ENCODE assay signal across 14 cellular contexts in genomic region chr9:72205513-72205912, GRCh38. TPM values are rescaled to one million over a fixed set of nuclear protein-coding genes. Genes with fewer than 3 reads are reported as not detected.
DNase-seq lines count a peak whose midpoint lies in the region; ATAC-seq, FAIRE-seq and TF ChIP-seq lines count a peak whose summit lies in the region.
"Had no signal": no experiment of that assay in that cellular context is flagged by ENCODE, and none has a peak within 500 bp of the region (broad histone marks: within the 10 kb centered on the region; RNA-seq: fewer than 3 reads in every experiment).

No MANE protein-coding gene starts in this region.

- H3K4me3 Mint-ChIP-seq in mesothelial cell of epicardium = no peak overlapping the region
- no peak overlapping the region for H3K4me3 Mint-ChIP-seq in activated CD4-positive, alpha-beta T cell treated with anti-CD3 and anti-CD28 coated beads for 36 hours
- H3K4me3 Mint-ChIP-seq: activated naive CD8-positive, alpha-beta T cell treated with anti-CD3 and anti-CD28 coated beads, Interleukin-2, amount 10 ng/mL, durations not matched to agents 7 days and 5 days; immature natural killer cell had no signal

- no peak overlapping the region for H3K4me3 ChIP-seq in prostate gland

- DNase-seq in GM18507 (ENCODE audit: extremely low spot score, insufficient read length, low read depth) (no peak), SK-MEL-5 (ENCODE audit: low read depth, low spot score) (peak; percentile 10), mesothelial cell of epicardium (ENCODE audit: low spot score in 2 of 2, unreplicated experiment in 2 of 2) (no peak), prostate gland (ENCODE audit: low spot score) (no peak), middle frontal gyrus (ENCODE audit: extremely low spot score, low spot score) (no peak)
- DNase-seq in activated CD4-positive, alpha-beta T cell treated with anti-CD3 and anti-CD28 coated beads for 36 hours = no peak
- DNase-seq: activated naive CD8-positive, alpha-beta T cell treated with anti-CD3 and anti-CD28 coated beads, Interleukin-2, amount 10 ng/mL, durations not matched to agents 7 days and 5 days; immature natural killer cell; occipital lobe; PC-3 had no signal

- TF ChIP-seq CTCF in mesothelial cell of epicardium (IDR thresholded peaks at IDR 0.05; ENCODE audit: unreplicated experiment) = no peak
- no peak for TF ChIP-seq CTCF in prostate gland (IDR thresholded peaks at IDR 0.05)

- H3K4me1 Mint-ChIP-seq in mesothelial cell of epicardium = no peaks in the 10 kb centered on the region
- no peaks in the 10 kb centered on the region for H3K4me1 Mint-ChIP-seq in activated CD4-positive, alpha-beta T cell treated with anti-CD3 and anti-CD28 coated beads for 36 hours
- H3K4me1 Mint-ChIP-seq: activated naive CD8-positive, alpha-beta T cell treated with anti-CD3 and anti-CD28 coated beads, Interleukin-2, amount 10 ng/mL, durations not matched to agents 7 days and 5 days; immature natural killer cell had no signal

- CTCF ChIA-PET in activated CD4-positive, alpha-beta T cell treated with anti-CD3 and anti-CD28 coated beads for 36 hours (lab: Charles Lee) = interaction anchor here (2.5 kb wide), 1 partner anchor 167 kb away, joined by 9 read pairs; no protein-coding TSS in a partner anchor

- no peaks in the 10 kb centered on the region for H3K9me3 Mint-ChIP-seq in mesothelial cell of epicardium
- H3K9me3 Mint-ChIP-seq in activated CD4-positive, alpha-beta T cell treated with anti-CD3 and anti-CD28 coated beads for 36 hours (ENCODE audit: low read depth) = no peaks in the 10 kb centered on the region
- H3K9me3 Mint-ChIP-seq: activated naive CD8-positive, alpha-beta T cell treated with anti-CD3 and anti-CD28 coated beads, Interleukin-2, amount 10 ng/mL, durations not matched to agents 7 days and 5 days; immature natural killer cell had no signal

- no peaks in the 10 kb centered on the region for H3K4me1 ChIP-seq in prostate gland (replicated peaks)

- peak; percentile 92 for FAIRE-seq in GM18507 (lab: Jason Lieb, UNC)
- FAIRE-seq: endothelial cell of umbilical vein had no signal

- H3K27me3 ChIP-seq in prostate gland (replicated peaks; ENCODE audit: insufficient read depth) = no peaks in the 10 kb centered on the region

- ATAC-seq in GM19463 (IDR thresholded peaks at IDR 0.05; ENCODE audit: unreplicated experiment) (peak; percentile 60), HG02973 (IDR thresholded peaks at IDR 0.05; ENCODE audit: unreplicated experiment) (peak; percentile 48)
- ATAC-seq in activated CD4-positive, alpha-beta T cell treated with anti-CD3 and anti-CD28 coated beads for 36 hours = no peak
- ATAC-seq: activated CD4-positive, CD25-positive, alpha-beta regulatory T cell treated with anti-CD3 and anti-CD28 coated beads, Interleukin-2, amount 50 U/mL, for 24 hours; PC-3 had no signal

- intact Hi-C loops in prostate gland (cut with DNase I) = no loop called here
- intact Hi-C loops in activated CD4-positive, alpha-beta T cell treated with anti-CD3 and anti-CD28 coated beads for 36 hours (cut with DNase I, micrococcal nuclease) = no loop called here

- H3K36me3 Mint-ChIP-seq in mesothelial cell of epicardium = no peaks in the 10 kb centered on the region
- H3K36me3 Mint-ChIP-seq in activated CD4-positive, alpha-beta T cell treated with anti-CD3 and anti-CD28 coated beads for 36 hours (ENCODE audit: low read depth) = no peaks in the 10 kb centered on the region
- H3K36me3 Mint-ChIP-seq: activated naive CD8-positive, alpha-beta T cell treated with anti-CD3 and anti-CD28 coated beads, Interleukin-2, amount 10 ng/mL, durations not matched to agents 7 days and 5 days; immature natural killer cell had no signal

- peaks cover 5% of the 10 kb centered on the region for H3K27me3 Mint-ChIP-seq in mesothelial cell of epicardium (ENCODE audit: low read depth)
- H3K27me3 Mint-ChIP-seq in activated CD4-positive, alpha-beta T cell treated with anti-CD3 and anti-CD28 coated beads for 36 hours = peaks cover 6% of the 10 kb centered on the region

- TF ChIP-seq POLR2A in prostate gland (IDR thresholded peaks at IDR 0.05) = no peak

- H3K9me3 ChIP-seq in prostate gland = no peaks in the 10 kb centered on the region

- POLR2A ChIA-PET in activated CD4-positive, alpha-beta T cell treated with anti-CD3 and anti-CD28 coated beads for 36 hours (lab: Charles Lee) = no interaction called here

- no peak overlapping the region for H3K27ac Mint-ChIP-seq in mesothelial cell of epicardium
- H3K27ac Mint-ChIP-seq in activated CD4-positive, alpha-beta T cell treated with anti-CD3 and anti-CD28 coated beads for 36 hours = no peak overlapping the region
- H3K27ac Mint-ChIP-seq: activated naive CD8-positive, alpha-beta T cell treated with anti-CD3 and anti-CD28 coated beads, Interleukin-2, amount 10 ng/mL, durations not matched to agents 7 days and 5 days; immature natural killer cell had no signal

- no peak overlapping the region for H3K27ac ChIP-seq in prostate gland

- in situ Hi-C loops in SK-MEL-5 (cut with HindIII; ENCODE audit: low pct_unique_long_range_greater_than_20kb, low sequenced_read_pairs) = no loop called here

- no peaks in the 10 kb centered on the region for H3K36me3 ChIP-seq in prostate gland

RNA-seq across cellular contexts. Expression of gene GDA, which starts 56.3 kb away (rescaled TPM):
- total RNA-seq in SK-MEL-5 (2014; rRNA removed; shearing (Covaris generic)) = not detected in 2 replicates
- polyA plus RNA-seq in SK-MEL-5 (2015; cell fraction: cytosol; rRNA removed) = not detected in 2 replicates
- polyA plus RNA-seq in SK-MEL-5 (2015; cell fraction: nucleus; rRNA removed) = not detected in 2 replicates
- total RNA-seq in mesothelial cell of epicardium (0.22 to 0.58 TPM (median 0.43 TPM) in 3 replicates), prostate gland (1 to 10 TPM in 1 of 2 donors, not detected in 1; 1.9 TPM)
- total RNA-seq in activated CD4-positive, alpha-beta T cell treated with anti-CD3 and anti-CD28 coated beads for 36 hours = not detected
- total RNA-seq: activated naive CD8-positive, alpha-beta T cell treated with anti-CD3 and anti-CD28 coated beads, Interleukin-2, amount 10 ng/mL, durations not matched to agents 7 days and 5 days; endothelial cell of umbilical vein; PC-3 had no signal
- polyA plus RNA-seq: endothelial cell of umbilical vein, immature natural killer cell had no signal
